ENCODE assay signal across 8 cellular contexts in genomic region chr18:79986726-79987125, GRCh38. TPM values are rescaled to one million over a fixed set of nuclear protein-coding genes. Genes with fewer than 3 reads are reported as not detected.
DNase-seq lines count a peak whose midpoint lies in the region; ATAC-seq, FAIRE-seq and TF ChIP-seq lines count a peak whose summit lies in the region.

No MANE protein-coding gene starts in this region.

- no peak for ATAC-seq in pancreas

- H3K79me2 ChIP-seq in DOHH2 (ENCODE audit: control insufficient read depth, low read length) = peaks cover 75% of the 10 kb centered on the region
- H3K79me2 ChIP-seq in H1 (ENCODE audit: control insufficient read depth in 1 of 2, insufficient read depth in 2 of 2, low read length in 2 of 2) = peaks cover 45 to 65% of the 10 kb centered on the region in 2 experiments

- no peak for TF ChIP-seq POLR2A in H1 (IDR thresholded peaks at IDR 0.05; ENCODE audit: control extremely low read depth in 1 of 2, low read depth in 2 of 2, low read length in 2 of 2)

- H3K27ac ChIP-seq in DOHH2 (ENCODE audit: low read depth, low read length) (no peak overlapping the region), H1 (ENCODE audit: low read depth, low read length) (no peak overlapping the region), pancreas (no peak overlapping the region)

- no peak overlapping the region for H3K23ac ChIP-seq in H1 (ENCODE audit: insufficient read length)

- H2AFZ ChIP-seq in H1 (ENCODE audit: low read length) = no peak overlapping the region

- no peak overlapping the region; the same call in 1 of the 2 replicates for H2AK5ac ChIP-seq in H1 (ENCODE audit: low read depth, low read length)

- peaks cover 5% of the 10 kb centered on the region; the same call in 1 of the 2 replicates for H3K23me2 ChIP-seq in H1 (ENCODE audit: low read depth, low read length)

- no peaks in the 10 kb centered on the region for H3K9me2 ChIP-seq in DOHH2 (replicated peaks; ENCODE audit: control insufficient read depth, low read length)

- H4K5ac ChIP-seq in H1 (ENCODE audit: insufficient read length, low read depth, low read length) = no peak overlapping the region

- H3K14ac ChIP-seq in H1 (ENCODE audit: insufficient read length) = no peak overlapping the region

- TF ChIP-seq EP300 in H1 (IDR thresholded peaks at IDR 0.05; ENCODE audit: borderline replicate concordance in 1 of 2, low read depth in 2 of 2, low read length in 2 of 2) = no peak

- no peak overlapping the region for H2BK12ac ChIP-seq in H1 (ENCODE audit: low read depth, low read length)

- H3K4ac ChIP-seq in H1 (replicated peaks; ENCODE audit: insufficient read length, low read depth, low read length) = no peak overlapping the region

- H2BK5ac ChIP-seq in H1 (ENCODE audit: low read depth, low read length) = no peak overlapping the region

- POLR2A ChIA-PET in H1 (lab: Charles Lee; ENCODE audit: partially characterized antibody) = interaction anchor here (0.8 to 3.7 kb wide), 5 partner anchors 13 to 47 kb away, joined by 3 to 18 read pairs (median 3); no protein-coding TSS in a partner anchor

- H4K20me1 ChIP-seq in DOHH2 (ENCODE audit: control insufficient read depth, insufficient read depth, low read depth, low read length) (peaks cover 54% of the 10 kb centered on the region), H1 (replicated peaks in 1 of 2; ENCODE audit: control insufficient read depth in 1 of 2, insufficient read depth in 2 of 2, low read length in 2 of 2) (peaks cover 20 to 26% of the 10 kb centered on the region in 2 experiments)

- H4K8ac ChIP-seq in H1 (ENCODE audit: extremely low read depth, insufficient read depth, low read length) = no peak overlapping the region

- no peak for TF ChIP-seq CTCF in DOHH2 (IDR thresholded peaks at IDR 0.05; ENCODE audit: low read depth, low read length, poor library complexity, severe bottlenecking)
- TF ChIP-seq CTCF in H1 (IDR thresholded peaks at IDR 0.05; ENCODE audit: control extremely low read depth in 1 of 3, insufficient read depth in 1 of 3, low read depth in 1 of 3, low read length in 3 of 3) = no peak
- TF ChIP-seq CTCF in pancreas (IDR thresholded peaks at IDR 0.05) = no peak

- H3K79me1 ChIP-seq in H1 (ENCODE audit: low read depth, low read length) = peaks cover 12% of the 10 kb centered on the region; the same call in 1 of the 2 replicates

- peak; percentile 36 for DNase-seq in NCI-H69 (lab: John Stamatoyannopoulos, UW)
- DNase-seq in H1 (ENCODE audit: low read depth in 1 of 2, low spot score in 2 of 2) = no peak
- no peak for DNase-seq in pancreas
- DNase-seq in HuH-7.5 (ENCODE audit: low spot score) = no peak
- no peak for DNase-seq in NOMO-1 treated with DMSO at 0.1 percent for 48 hours (lab: John Stamatoyannopoulos, UW; ENCODE audit: unreplicated experiment)
- no peak for DNase-seq in inferior parietal cortex (ENCODE audit: extremely low spot score)
- no peak for DNase-seq in frontal cortex (ENCODE audit: low spot score in 2 of 2)

- no peak overlapping the region for H2BK20ac ChIP-seq in H1 (ENCODE audit: low read length)

- no peak overlapping the region for H2BK120ac ChIP-seq in H1 (replicated peaks; ENCODE audit: low read depth, low read length)

- no peak overlapping the region for H3K9ac ChIP-seq in H1 (replicated peaks in 1 of 4; ENCODE audit: extremely low read depth in 1 of 4, low read depth in 3 of 4, low read length in 3 of 4)

- H3F3A ChIP-seq in DOHH2 (ENCODE audit: control insufficient read depth, insufficient read depth) = no peaks in the 10 kb centered on the region

- no peak for TF ChIP-seq RAD21 in H1 (IDR thresholded peaks at IDR 0.05 in 1 of 2, conservative IDR thresholded peaks at IDR 0.05 in 1 of 2; ENCODE audit: low read depth in 2 of 2, low read length in 2 of 2)

- no peak overlapping the region for H3K56ac ChIP-seq in H1 (replicated peaks; ENCODE audit: insufficient read length, low read depth, low read length)

- H3K4me3 ChIP-seq in DOHH2 (ENCODE audit: low read length) = peak overlapping the region; percentile 93
- H3K4me3 ChIP-seq in H1 (ENCODE audit: extremely low read depth in 1 of 4, insufficient read depth in 2 of 4, low read depth in 3 of 4, low read length in 4 of 4) = peak overlapping the region in 3 of 4 experiments; percentile 64 to 94 (median 85); a peak in 6 of 8 replicates
- H3K4me3 ChIP-seq in pancreas = peak overlapping the region in 3 of 4 donors; percentile 84 to 92 (median 85)

- 73% methylated on average over 7 of the region's 7 CpGs; no CpG with 5 or more reads in 1 of the 2 experiments for WGBS in H1 (ENCODE audit: extremely low coverage in 1 of 2, insufficient coverage in 1 of 2, insufficient read length in 1 of 2, insufficient replicate concordance in 2 of 2, low coverage in 1 of 2, low lambda C conversion rate in 2 of 2, missing lambda C conversion rate in 1 of 2), 2 experiments
- WGBS in pancreas, 2 donors = 22 to 28% methylated on average over 7 of the region's 7 CpGs

- H2BK15ac ChIP-seq in H1 (ENCODE audit: low read length) = no peak overlapping the region

- H3K4me1 ChIP-seq in DOHH2 (ENCODE audit: control insufficient read depth, low read length) = peaks cover 28% of the 10 kb centered on the region
- H3K4me1 ChIP-seq in H1 (replicated peaks in 1 of 4; ENCODE audit: control insufficient read depth in 3 of 4, insufficient read depth in 4 of 4, low read length in 3 of 4) = peaks cover 0 to 5% (median 2%) of the 10 kb centered on the region in 4 experiments; a peak in 2 of 7 replicates
- peaks cover 0 to 23% (median 11%) of the 10 kb centered on the region in 3 donors for H3K4me1 ChIP-seq in pancreas

- H3K18ac ChIP-seq in H1 (ENCODE audit: extremely low read depth, low read length) = no peak overlapping the region

- no peak overlapping the region for H4K91ac ChIP-seq in H1 (replicated peaks; ENCODE audit: insufficient read length, low read length)

- peaks cover 63% of the 10 kb centered on the region for H3K36me3 ChIP-seq in DOHH2 (ENCODE audit: control insufficient read depth, low read length)
- peaks cover 3 to 27% (median 8%) of the 10 kb centered on the region in 4 experiments; a peak in 5 of 8 replicates for H3K36me3 ChIP-seq in H1 (ENCODE audit: control insufficient read depth in 2 of 4, insufficient read depth in 4 of 4, low read length in 3 of 4)
- no peaks in the 10 kb centered on the region for H3K36me3 ChIP-seq in pancreas

- CTCF ChIA-PET in H1 (lab: Charles Lee; ENCODE audit: partially characterized antibody) = interaction anchor here (1.3 to 3.1 kb wide), 7 partner anchors 10 to 58 kb away, joined by 3 to 11 read pairs (median 4); no protein-coding TSS in a partner anchor

- H3K4me2 ChIP-seq in DOHH2 (ENCODE audit: low read length) = peak overlapping the region; percentile 74
- H3K4me2 ChIP-seq in H1 (ENCODE audit: insufficient read depth in 1 of 2, low read depth in 2 of 2, low read length in 2 of 2) = peak overlapping the region; percentile 74 to 82

- FAIRE-seq in H1 (lab: Jason Lieb, UNC) (no peak), pancreas (lab: Jason Lieb, UNC) (no peak), frontal cortex (lab: Jason Lieb, UNC) (no peak)

- intact Hi-C loops in pancreas (cut with DNase I) = no loop called here

- H3K9me3 ChIP-seq in DOHH2 (ENCODE audit: control insufficient read depth, insufficient read depth, low read length) (no peaks in the 10 kb centered on the region), H1 (ENCODE audit: insufficient read depth in 2 of 2, low read depth in 1 of 2, low read length in 1 of 2) (no peaks in the 10 kb centered on the region), pancreas (no peaks in the 10 kb centered on the region)

- H3K27me3 ChIP-seq in DOHH2 (ENCODE audit: control insufficient read depth, low read length) = no peaks in the 10 kb centered on the region
- H3K27me3 ChIP-seq in H1 (replicated peaks in 1 of 4; ENCODE audit: control insufficient read depth in 3 of 4, extremely low read depth in 1 of 4, insufficient read depth in 3 of 4, low read length in 3 of 4) = no peaks in the 10 kb centered on the region
- no peaks in the 10 kb centered on the region for H3K27me3 ChIP-seq in pancreas

RNA-seq across cellular contexts. Expression of gene TXNL4A, which starts 1.6 kb away (rescaled TPM):
- 160 and 169 TPM in 2 replicates for total RNA-seq in H1 (2021; fragmentation: NEBNext Ultra II Directional; extraction: Animal tissue kit (Norgen Biotek cat#: 25700))
- 181 and 197 TPM in 2 replicates for polyA plus RNA-seq in H1 (2011; rRNA removed)
- 144 TPM for polyA plus RNA-seq in H1 (2011; cell fraction: cytosol; rRNA removed)
- polyA plus RNA-seq in H1 (2011; cell fraction: nucleus; rRNA removed) = 89.2 TPM
- polyA plus RNA-seq in H1 (2012, experiment 1 of 2) = 150 to 155 TPM (median 153 TPM) in 4 replicates
- 187 TPM for polyA plus RNA-seq in H1 (2012, experiment 2 of 2)
- 133 TPM for polyA plus RNA-seq in H1 (2013, experiment 1 of 2)
- polyA plus RNA-seq in H1 (2013, experiment 2 of 2) = 141 TPM
- polyA minus RNA-seq in H1 (2011; rRNA and poly(A)+ RNA removed) = 35.3 and 42.5 TPM in 2 replicates
- polyA minus RNA-seq in H1 (2011; cell fraction: cytosol; rRNA and poly(A)+ RNA removed) = 59.7 TPM
- 33.6 TPM for polyA minus RNA-seq in H1 (2011; cell fraction: nucleus; rRNA and poly(A)+ RNA removed)
- total RNA-seq in pancreas = 10 to 100 TPM; 40.5 to 60.8 (median 46.0) TPM
- polyA plus RNA-seq in pancreas = 10 to 100 TPM; 50.9 to 64.6 TPM
- 39.1 TPM for total RNA-seq in frontal cortex

RNA-seq across cellular contexts. Expression of gene HSBP1L1, which starts 22.3 kb away (rescaled TPM):
- total RNA-seq in H1 (2021; fragmentation: NEBNext Ultra II Directional; extraction: Animal tissue kit (Norgen Biotek cat#: 25700)) = 0.69 and 1.0 TPM in 2 replicates
- 1.3 and 1.4 TPM in 2 replicates for polyA plus RNA-seq in H1 (2011; rRNA removed)
- 1.8 TPM for polyA plus RNA-seq in H1 (2011; cell fraction: cytosol; rRNA removed)
- polyA plus RNA-seq in H1 (2011; cell fraction: nucleus; rRNA removed) = 1.5 TPM
- 2.7 to 4.2 TPM (median 4.0 TPM) in 4 replicates for polyA plus RNA-seq in H1 (2012, experiment 1 of 2)
- 1.6 TPM for polyA plus RNA-seq in H1 (2012, experiment 2 of 2)
- 1.1 TPM for polyA plus RNA-seq in H1 (2013, experiment 1 of 2)
- 1.3 TPM for polyA plus RNA-seq in H1 (2013, experiment 2 of 2)
- polyA minus RNA-seq in H1 (2011; rRNA and poly(A)+ RNA removed) = 0.20 and 0.47 TPM in 2 replicates
- polyA minus RNA-seq in H1 (2011; cell fraction: cytosol; rRNA and poly(A)+ RNA removed) = not detected
- 1.00 TPM for polyA minus RNA-seq in H1 (2011; cell fraction: nucleus; rRNA and poly(A)+ RNA removed)
- 10 to 100 TPM in 5 of 6 donors, 1 to 10 TPM in 1; 9.2 to 14.6 (median 12.7) TPM for total RNA-seq in pancreas
- 10 to 100 TPM; 42.9 to 43.6 TPM for polyA plus RNA-seq in pancreas
- total RNA-seq in frontal cortex = 0.82 TPM

RNA-seq across cellular contexts. Expression of gene SLC66A2, which starts 35.3 kb away (rescaled TPM):
- total RNA-seq in H1 (2021; fragmentation: NEBNext Ultra II Directional; extraction: Animal tissue kit (Norgen Biotek cat#: 25700)) = 11.6 and 15.0 TPM in 2 replicates
- polyA plus RNA-seq in H1 (2011; rRNA removed) (18.9 and 27.7 TPM in 2 replicates), pancreas (10 to 100 TPM; 34.1 to 36.1 TPM)
- 19.7 TPM for polyA plus RNA-seq in H1 (2011; cell fraction: cytosol; rRNA removed)
- polyA plus RNA-seq in H1 (2011; cell fraction: nucleus; rRNA removed) = 43.4 TPM
- polyA plus RNA-seq in H1 (2012, experiment 1 of 2) = 12.3 to 18.5 TPM (median 17.5 TPM) in 4 replicates
- 14.0 TPM for polyA plus RNA-seq in H1 (2012, experiment 2 of 2)
- polyA plus RNA-seq in H1 (2013, experiment 1 of 2) = 8.8 TPM
- 9.4 TPM for polyA plus RNA-seq in H1 (2013, experiment 2 of 2)
- 6.2 and 9.1 TPM in 2 replicates for polyA minus RNA-seq in H1 (2011; rRNA and poly(A)+ RNA removed)
- 9.5 TPM for polyA minus RNA-seq in H1 (2011; cell fraction: cytosol; rRNA and poly(A)+ RNA removed)
- 12.7 TPM for polyA minus RNA-seq in H1 (2011; cell fraction: nucleus; rRNA and poly(A)+ RNA removed)
- total RNA-seq in pancreas (10 to 100 TPM; 19.6 to 24.3 (median 21.7) TPM), frontal cortex (29.8 TPM)

RNA-seq across cellular contexts. Expression of gene RBFA, which starts 47.5 kb away (rescaled TPM):
- 27.6 and 29.5 TPM in 2 replicates for total RNA-seq in H1 (2021; fragmentation: NEBNext Ultra II Directional; extraction: Animal tissue kit (Norgen Biotek cat#: 25700))
- polyA plus RNA-seq in H1 (2011; rRNA removed) = 18.5 and 19.2 TPM in 2 replicates
- polyA plus RNA-seq in H1 (2011; cell fraction: cytosol; rRNA removed) = 24.9 TPM
- 27.0 TPM for polyA plus RNA-seq in H1 (2011; cell fraction: nucleus; rRNA removed)
- polyA plus RNA-seq in H1 (2012, experiment 1 of 2) = 27.3 to 30.1 TPM (median 28.5 TPM) in 4 replicates
- 20.0 TPM for polyA plus RNA-seq in H1 (2012, experiment 2 of 2)
- polyA plus RNA-seq in H1 (2013, experiment 1 of 2) = 21.2 TPM
- 20.0 TPM for polyA plus RNA-seq in H1 (2013, experiment 2 of 2)
- polyA minus RNA-seq in H1 (2011; rRNA and poly(A)+ RNA removed) = 19.3 and 19.9 TPM in 2 replicates
- polyA minus RNA-seq in H1 (2011; cell fraction: cytosol; rRNA and poly(A)+ RNA removed) = 7.3 TPM
- 37.4 TPM for polyA minus RNA-seq in H1 (2011; cell fraction: nucleus; rRNA and poly(A)+ RNA removed)
- total RNA-seq in pancreas = 10 to 100 TPM; 10.5 to 15.3 (median 11.2) TPM
- polyA plus RNA-seq in pancreas = 10 to 100 TPM; 14.3 to 19.5 TPM
- total RNA-seq in frontal cortex = 37.1 TPM
